In genomic region chr6:11035961-11036360, GRCh38 we compare ENCODE assay signal across 23 cellular contexts. TPM values are rescaled to one million over a fixed set of nuclear protein-coding genes. Genes with fewer than 3 reads are reported as not detected.
"Had no signal": no experiment of that assay in that cellular context is flagged by ENCODE, and none has a peak within 500 bp of the region (broad histone marks: within the 10 kb centered on the region; RNA-seq: fewer than 3 reads in every experiment).

No MANE protein-coding gene starts in this region.

- H3K9me3 ChIP-seq: Peyer's patch, SJSA1 had no signal

- DNase-seq: activated B cell treated with CpG ODN at 0.5 μM for 24 hours; activated CD4-positive, alpha-beta T cell treated with anti-CD3 and anti-CD28 coated beads for 1 hour; activated CD4-positive, alpha-beta T cell treated with anti-CD3 and anti-CD28 coated beads, Interleukin-2, amount 10 ng/mL, durations not matched to agents 24 days and 14 days; activated CD4-positive, alpha-beta T cell treated with anti-CD3 and anti-CD28 coated beads, Interleukin-2, amount 50 U/mL, for 48 hours; activated CD8-positive, alpha-beta memory T cell treated with anti-CD3 and anti-CD28 coated beads, Interleukin-2, amount 10 ng/mL, durations not matched to agents 7 days and 5 days; activated gamma-delta T cell treated with Interleukin-2 at 50 U/mL for 16 hours; activated naive CD4-positive, alpha-beta T cell treated with anti-CD3 and anti-CD28 coated beads, Interleukin-2, amount 10 ng/mL, durations not matched to agents 7 days and 5 days; activated naive CD8-positive, alpha-beta T cell treated with anti-CD3 and anti-CD28 coated beads for 36 hours; activated T-cell treated with anti-CD3 and anti-CD28 coated beads, Interleukin-2, amount 50 U/mL, for 24 hours; cerebellar nuclear complex; KG1; NCI-H1092 treated with DMSO at 0.1 percent for 48 hours; NCI-H1436; NCI-H1694 treated with DMSO at 0.1 percent for 48 hours; NCI-H2029 treated with DMSO at 0.1 percent for 48 hours; NCI-H345; NCI-H510A; Peyer's patch; SHP77 had no signal

- H3K27me3 ChIP-seq: Peyer's patch, SJSA1 had no signal

- ATAC-seq: activated CD8-positive, alpha-beta memory T cell treated with anti-CD3 and anti-CD28 coated beads, Interleukin-2, amount 10 ng/mL, durations not matched to agents 7 days and 5 days; activated T-helper 17 cell treated with anti-CD3 and anti-CD28 coated beads, Interleukin-2, amount 50 U/mL, for 72 hours had no signal

- H3K4me3 ChIP-seq: Peyer's patch, SJSA1 had no signal

- H3K27ac ChIP-seq: Peyer's patch, RWPE1, SJSA1 had no signal

- H3K4me1 ChIP-seq: Peyer's patch had no signal

- H3K36me3 ChIP-seq: Peyer's patch, SJSA1 had no signal

RNA-seq across cellular contexts. Expression of gene ELOVL2, which starts 8.1 kb away (rescaled TPM):
- total RNA-seq: activated B cell treated with CpG ODN at 0.5 μM for 24 hours; activated CD4-positive, alpha-beta T cell treated with anti-CD3 and anti-CD28 coated beads, Interleukin-2, amount 10 ng/mL, durations not matched to agents 24 days and 14 days; activated CD8-positive, alpha-beta memory T cell treated with anti-CD3 and anti-CD28 coated beads, Interleukin-2, amount 10 ng/mL, durations not matched to agents 7 days and 5 days; activated naive CD8-positive, alpha-beta T cell treated with anti-CD3 and anti-CD28 coated beads for 36 hours; activated T-helper 17 cell treated with anti-CD3 and anti-CD28 coated beads, Interleukin-2, amount 50 U/mL, for 72 hours; MCF 10A had no signal
